9 cellular contexts compared by ENCODE assay signal in the genomic region with DNA sequence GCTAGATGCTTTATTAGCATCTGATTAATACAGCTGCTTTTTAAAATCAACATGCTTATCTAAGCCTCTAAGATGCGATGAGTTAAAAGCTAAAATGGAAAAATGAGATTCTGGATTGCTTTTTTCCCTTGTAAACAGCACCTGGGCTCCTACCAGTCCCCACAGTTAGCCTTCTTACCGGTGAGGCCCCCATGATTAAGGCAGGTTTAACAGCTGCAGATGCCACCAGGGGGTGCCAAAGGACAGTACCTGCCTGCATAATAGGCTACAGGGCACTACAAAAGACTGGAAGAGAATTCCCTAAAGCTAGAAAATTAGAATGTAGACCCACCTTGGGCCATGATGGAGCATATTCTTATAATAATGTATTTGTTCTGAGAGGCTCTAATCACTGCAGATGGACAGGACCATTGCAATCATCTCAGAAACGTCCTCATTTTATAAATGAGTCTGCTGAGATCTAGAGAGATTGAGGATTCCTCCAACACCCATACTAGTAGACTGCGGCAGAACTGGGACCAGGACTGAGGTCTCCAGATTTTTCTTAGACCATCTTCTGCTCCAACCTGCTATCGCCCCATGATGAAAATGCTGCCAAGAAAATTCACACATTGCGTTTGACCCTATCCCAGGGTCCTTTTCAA.
DNase-seq lines count a peak whose midpoint lies in the region; ATAC-seq and TF ChIP-seq lines count a peak whose summit lies in the region.
"Had no signal": no experiment of that assay in that cellular context is flagged by ENCODE, and none has a peak within 500 bp of the region (broad histone marks: within the 10 kb centered on the region; RNA-seq: fewer than 3 reads in every experiment).

No MANE protein-coding gene starts in this region.

- peaks cover 16% of the 10 kb centered on the region for H3K27me3 Mint-ChIP-seq in T-helper 2 cell treated with Interferon-gamma antibody and Interleukin-4, amounts not matched to agents 5 μg/mL and 100 μg/mL, for 36 hours (ENCODE audit: low read depth)

- H3K4me3 Mint-ChIP-seq in T-helper 2 cell treated with Interferon-gamma antibody and Interleukin-4, amounts not matched to agents 5 μg/mL and 100 μg/mL, for 36 hours, result no peak overlapping the region

- H3K9me3 Mint-ChIP-seq in T-helper 2 cell treated with Interferon-gamma antibody and Interleukin-4, amounts not matched to agents 5 μg/mL and 100 μg/mL, for 36 hours, result no peaks in the 10 kb centered on the region

- ATAC-seq in HG02610 (IDR thresholded peaks at IDR 0.05; ENCODE audit: unreplicated experiment), result peak; percentile 87

- in situ Hi-C loops in astrocyte of the spinal cord (cut with HindIII; ENCODE audit: low sequenced_read_pairs), result no loop called here

- no peak overlapping the region for H3K4me3 ChIP-seq in astrocyte of the spinal cord (ENCODE audit: low read depth, low read length)
- H3K4me3 ChIP-seq: BLaER1 treated with 17β-estradiol and CSF1 and Interleukin-3, amounts not matched to agents 10 nM and 100 nM had no signal

- H3K36me3 Mint-ChIP-seq in T-helper 2 cell treated with Interferon-gamma antibody and Interleukin-4, amounts not matched to agents 5 μg/mL and 100 μg/mL, for 36 hours (ENCODE audit: low read depth), result no peaks in the 10 kb centered on the region

- H3K4me1 Mint-ChIP-seq in T-helper 2 cell treated with Interferon-gamma antibody and Interleukin-4, amounts not matched to agents 5 μg/mL and 100 μg/mL, for 36 hours (ENCODE audit: low read depth), result peaks cover 13% of the 10 kb centered on the region

- H3K27ac Mint-ChIP-seq in T-helper 2 cell treated with Interferon-gamma antibody and Interleukin-4, amounts not matched to agents 5 μg/mL and 100 μg/mL, for 36 hours, result no peak overlapping the region

- DNase-seq in NCI-H2029 (lab: John Stamatoyannopoulos, UW) (peak; percentile 26), NCI-H2029 treated with DMSO at 0.1 percent for 48 hours (lab: John Stamatoyannopoulos, UW) (no peak), NCI-H1092 treated with DMSO at 0.1 percent for 48 hours (lab: John Stamatoyannopoulos, UW) (peak; percentile 59), astrocyte of the spinal cord (ENCODE audit: low read depth, low spot score) (peak; percentile 69), iPS-NIHi7 (ENCODE audit: extremely low spot score) (peak; percentile 84)
- DNase-seq in T-helper 2 cell treated with Interferon-gamma antibody and Interleukin-4, amounts not matched to agents 5 μg/mL and 100 μg/mL, for 36 hours (ENCODE audit: low spot score), result peak; percentile 37
- DNase-seq in stimulated activated CD4-positive, alpha-beta T cell treated with anti-CD3 and anti-CD28 coated beads, Interleukin-1b, Interleukin-23, amount 100 ng/mL, for 24 hours (ENCODE audit: low read depth in 4 of 4, low spot score in 1 of 4), result peak; percentile 16 to 47 (median 26)

- peak; percentile 87 for TF ChIP-seq CTCF in astrocyte of the spinal cord (IDR thresholded peaks at IDR 0.05; ENCODE audit: low read depth, low read length)
